Comparison of ENCODE assay signal across 30 cellular contexts in the genomic region with DNA sequence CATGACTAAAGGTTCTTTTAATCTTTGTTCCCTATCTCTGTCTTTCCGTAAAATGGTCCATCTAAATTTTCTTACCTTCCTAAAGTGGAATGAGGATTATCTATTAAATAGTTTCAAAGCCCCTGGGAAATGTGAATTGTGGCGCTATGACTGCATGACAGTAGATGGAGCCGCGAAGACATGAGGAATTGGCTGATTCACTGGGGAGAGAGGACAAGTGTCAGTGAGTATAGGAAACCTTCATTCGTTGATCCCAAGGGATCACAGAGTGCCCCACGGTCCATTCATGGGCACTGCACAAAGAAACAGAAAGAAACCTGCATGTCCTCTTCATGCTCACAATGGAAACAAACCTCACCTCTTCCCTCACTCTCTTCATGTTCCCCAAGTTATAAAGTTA.
"Had no signal": no experiment of that assay in that cellular context is flagged by ENCODE, and none has a peak within 500 bp of the region (broad histone marks: within the 10 kb centered on the region; RNA-seq: fewer than 3 reads in every experiment).

No MANE protein-coding gene starts in this region.

- H3K27me3 ChIP-seq: adrenal gland, ascending aorta, esophagus squamous epithelium, gastroesophageal sphincter, neutrophil, ovary, spleen, upper lobe of left lung had no signal

- H3K9me3 ChIP-seq: adrenal gland, ascending aorta, neutrophil, ovary, prostate gland, thoracic aorta had no signal

- H3K4me1 ChIP-seq: adrenal gland, ascending aorta, gastroesophageal sphincter, prostate gland, spleen, upper lobe of left lung had no signal

- H3K27me3 Mint-ChIP-seq: activated CD4-positive, alpha-beta T cell treated with anti-CD3 and anti-CD28 coated beads for 36 hours; activated naive CD8-positive, alpha-beta T cell; effector memory CD8-positive, alpha-beta T cell; memory B cell had no signal

- H3K36me3 Mint-ChIP-seq: activated naive CD8-positive, alpha-beta T cell; memory B cell had no signal

- H3K4me3 ChIP-seq: adrenal gland, ascending aorta, esophagus squamous epithelium, gastroesophageal sphincter, ovary, prostate gland, spleen, thoracic aorta, upper lobe of left lung had no signal

- H3K27ac ChIP-seq: adrenal gland, ascending aorta, esophagus squamous epithelium, gastroesophageal sphincter, neutrophil, ovary, prostate gland, spleen, thoracic aorta, upper lobe of left lung had no signal

- H3K4me3 Mint-ChIP-seq: activated CD4-positive, alpha-beta T cell treated with anti-CD3 and anti-CD28 coated beads for 36 hours; activated naive CD8-positive, alpha-beta T cell; activated T-cell treated with anti-CD3 and anti-CD28 coated beads, Interleukin-2, amount 50 U/mL, for 4 hours; effector memory CD8-positive, alpha-beta T cell; memory B cell; nephron had no signal

- H3K27ac Mint-ChIP-seq: activated CD4-positive, alpha-beta T cell treated with anti-CD3 and anti-CD28 coated beads for 36 hours; activated naive CD8-positive, alpha-beta T cell; activated T-helper 2 cell treated with anti-CD3 and anti-CD28 coated beads, Interferon-gamma antibody, Interleukin-2, Interleukin-4, amounts not matched to agents 10 μg/mL and 5 μg/mL and 100 μg/mL, durations not matched to agents 14 hours and 24 hours and 36 hours; effector memory CD8-positive, alpha-beta T cell; memory B cell; nephron had no signal

- FAIRE-seq: endothelial cell of umbilical vein, islet of Langerhans had no signal

- H3K4me1 Mint-ChIP-seq: activated CD4-positive, alpha-beta T cell treated with anti-CD3 and anti-CD28 coated beads for 36 hours; memory B cell had no signal

- ATAC-seq: activated CD4-positive, alpha-beta T cell treated with anti-CD3 and anti-CD28 coated beads for 36 hours; activated T-cell treated with anti-CD3 and anti-CD28 coated beads, Interleukin-2, amount 50 U/mL, for 4 hours; effector memory CD8-positive, alpha-beta T cell; gastroesophageal sphincter; left colon had no signal

- DNase-seq: activated CD4-positive, alpha-beta T cell treated with anti-CD3 and anti-CD28 coated beads for 36 hours; activated CD4-positive, alpha-beta T cell treated with anti-CD3 and anti-CD28 coated beads, Interleukin-2, amount 50 U/mL, for 4 hours; activated CD8-positive, alpha-beta memory T cell treated with anti-CD3 and anti-CD28 coated beads for 24 hours; activated CD8-positive, alpha-beta memory T cell treated with anti-CD3 and anti-CD28 coated beads, Interleukin-2, amount 50 U/mL, for 48 hours; activated naive CD4-positive, alpha-beta T cell; activated T-cell treated with anti-CD3 and anti-CD28 coated beads, Interleukin-2, amount 50 U/mL, for 4 hours; adrenal gland; central memory CD4-positive, alpha-beta T cell; dermis blood vessel endothelial cell; effector memory CD8-positive, alpha-beta T cell; esophagus squamous epithelium; head of caudate nucleus; hypothalamus; left colon; ovary; spleen; stimulated activated CD4-positive, alpha-beta T cell treated with anti-CD3 and anti-CD28 coated beads, Interleukin-4, amount 100 ng/mL, for 1 hour; stimulated activated naive CD4-positive, alpha-beta T cell; upper lobe of left lung had no signal

- H3K36me3 ChIP-seq: adrenal gland, ascending aorta, esophagus squamous epithelium, gastroesophageal sphincter, neutrophil, ovary, prostate gland, spleen, thoracic aorta, upper lobe of left lung had no signal
